In genomic region chr4:124632439-124632838, GRCh38 we compare ENCODE assay signal across 14 cellular contexts.
DNase-seq lines count a peak whose midpoint lies in the region; ATAC-seq and TF ChIP-seq lines count a peak whose summit lies in the region.
"Had no signal": no experiment of that assay in that cellular context is flagged by ENCODE, and none has a peak within 500 bp of the region (broad histone marks: within the 10 kb centered on the region; RNA-seq: fewer than 3 reads in every experiment).

No MANE protein-coding gene starts in this region.

- H2BK15ac ChIP-seq in mesendoderm (replicated peaks; ENCODE audit: low read depth): peak overlapping the region; percentile 96

- H3K56ac ChIP-seq in mesendoderm (ENCODE audit: low read length): no peak overlapping the region

- peak overlapping the region; percentile 76 for H4K8ac ChIP-seq in mesendoderm (ENCODE audit: low read depth, low read length)

- no peak overlapping the region for H2BK5ac ChIP-seq in mesendoderm (ENCODE audit: low read length)

- no peaks in the 10 kb centered on the region for H3K9me2 ChIP-seq in Loucy (replicated peaks; ENCODE audit: low read depth, low read length)

- DNase-seq in body of pancreas (no peak), mesendoderm (no peak), NCI-H1105 treated with DMSO at 0.1 percent for 48 hours (lab: John Stamatoyannopoulos, UW) (no peak), erythroblast (lab: John Stamatoyannopoulos, UW) (no peak), NCI-H1092 (lab: John Stamatoyannopoulos, UW) (no peak)
- DNase-seq: CD4-positive, alpha-beta memory T cell; H9; NCI-H146; NCI-H526; Right ventricle myocardium superior had no signal

- ATAC-seq in body of pancreas (peak; percentile 38), GM19328 (IDR thresholded peaks at IDR 0.05; ENCODE audit: unreplicated experiment) (no peak)

- 48 to 49% methylated on average over 5 of the region's 5 CpGs for WGBS in body of pancreas, 2 donors
- no CpG with 5 or more reads among the region's 5 CpGs for WGBS in mesendoderm (ENCODE audit: extremely low coverage, insufficient coverage, low lambda C conversion rate)

- no peaks in the 10 kb centered on the region for H3K27me3 ChIP-seq in ACC112 (ENCODE audit: insufficient read depth, low read length)
- H3K27me3 ChIP-seq in Loucy (ENCODE audit: insufficient read depth, low read length, poor library complexity, severe bottlenecking): no peaks in the 10 kb centered on the region
- H3K27me3 ChIP-seq in body of pancreas: no peaks in the 10 kb centered on the region
- H3K27me3 ChIP-seq in mesendoderm (ENCODE audit: insufficient read depth, low read length, poor library complexity): no peaks in the 10 kb centered on the region
- H3K27me3 ChIP-seq: BE2C had no signal

- H3K18ac ChIP-seq in mesendoderm (ENCODE audit: low read length): peak overlapping the region; percentile 80

- H3K4me3 ChIP-seq in ACC112 (ENCODE audit: low read depth, low read length) (no peak overlapping the region), Loucy (ENCODE audit: low read length, poor library complexity, severe bottlenecking) (no peak overlapping the region), body of pancreas (no peak overlapping the region), mesendoderm (ENCODE audit: low read length) (no peak overlapping the region)

- no peak for TF ChIP-seq POLR2A in body of pancreas (IDR thresholded peaks at IDR 0.05)
- no peak for TF ChIP-seq POLR2A in erythroblast (IDR thresholded peaks at IDR 0.05; ENCODE audit: low read length)

- no peaks in the 10 kb centered on the region for H3F3A ChIP-seq in Loucy (ENCODE audit: low read depth)

- H3K9me3 ChIP-seq in Loucy (ENCODE audit: insufficient read depth, low read depth, low read length) (no peaks in the 10 kb centered on the region), body of pancreas (no peaks in the 10 kb centered on the region)
- H3K9me3 ChIP-seq: BE2C had no signal

- peak overlapping the region; percentile 3 for H3K4ac ChIP-seq in mesendoderm (ENCODE audit: low read depth, low read length)

- H3K4me1 ChIP-seq in ACC112 (ENCODE audit: control insufficient read depth, insufficient read depth, low read length, unreplicated experiment) (peaks cover 22% of the 10 kb centered on the region), Loucy (ENCODE audit: insufficient read depth, low read length, poor library complexity, severe bottlenecking) (peaks cover 15% of the 10 kb centered on the region), body of pancreas (peaks cover 11% of the 10 kb centered on the region), mesendoderm (ENCODE audit: control insufficient read depth, low read depth, low read length) (peaks cover 2% of the 10 kb centered on the region)

- H3K79me2 ChIP-seq in ACC112 (ENCODE audit: control insufficient read depth, insufficient read depth, low read length, unreplicated experiment) (no peaks in the 10 kb centered on the region), Loucy (ENCODE audit: insufficient read depth, low read length) (no peaks in the 10 kb centered on the region), mesendoderm (ENCODE audit: control insufficient read depth, insufficient read depth, low read length) (no peaks in the 10 kb centered on the region)

- no peaks in the 10 kb centered on the region for H4K20me1 ChIP-seq in Loucy (ENCODE audit: insufficient read depth, low read length, poor library complexity, severe bottlenecking)

- H3K27ac ChIP-seq in ACC112 (ENCODE audit: low read depth, low read length) (0 out of 2 replicates have a peak overlapping the region, but pooled peaks have one; percentile 16), body of pancreas (peak overlapping the region in 2 of 4 donors; percentile 26 to 42), mesendoderm (ENCODE audit: low read depth, low read length) (no peak overlapping the region)

- H3K23ac ChIP-seq in mesendoderm (ENCODE audit: low read length): no peak overlapping the region

- H3K36me3 ChIP-seq in ACC112 (ENCODE audit: insufficient read depth, low read length) (no peaks in the 10 kb centered on the region), Loucy (ENCODE audit: insufficient read depth, low read length) (no peaks in the 10 kb centered on the region), body of pancreas (replicated peaks in 1 of 2; ENCODE audit: insufficient read depth in 1 of 2, low read depth in 2 of 2) (no peaks in the 10 kb centered on the region), mesendoderm (ENCODE audit: control insufficient read depth, insufficient read depth, low read length) (no peaks in the 10 kb centered on the region)
- H3K36me3 ChIP-seq: BE2C had no signal

- peak overlapping the region; percentile 78 for H2BK120ac ChIP-seq in mesendoderm (ENCODE audit: low read depth, low read length)

- TF ChIP-seq CTCF in Loucy (conservative IDR thresholded peaks at IDR 0.05; ENCODE audit: low read length) (no peak), body of pancreas (IDR thresholded peaks at IDR 0.05) (no peak)

- H4K5ac ChIP-seq in mesendoderm (ENCODE audit: low read length): no peak overlapping the region

- no peaks in the 10 kb centered on the region for H3K79me1 ChIP-seq in mesendoderm (ENCODE audit: low read length)

- H2AFZ ChIP-seq in ACC112 (ENCODE audit: low read length, unreplicated experiment): no peak overlapping the region
- H2AFZ ChIP-seq in Loucy (ENCODE audit: low read length): no peak overlapping the region

- H3K4me2 ChIP-seq in Loucy (ENCODE audit: low read depth, low read length, poor library complexity, severe bottlenecking) (peak overlapping the region; percentile 55), mesendoderm (ENCODE audit: low read length) (no peak overlapping the region)

- H2AK5ac ChIP-seq in mesendoderm (ENCODE audit: low read length): no peak overlapping the region

- H3K9ac ChIP-seq in Loucy (ENCODE audit: low read depth, low read length, poor library complexity, severe bottlenecking) (no peak overlapping the region), mesendoderm (ENCODE audit: low read length) (no peak overlapping the region)

- intact Hi-C loops in body of pancreas (cut with DNase I): no loop called here
